ENCODE assay signal across 8 cellular contexts in the genomic region with DNA sequence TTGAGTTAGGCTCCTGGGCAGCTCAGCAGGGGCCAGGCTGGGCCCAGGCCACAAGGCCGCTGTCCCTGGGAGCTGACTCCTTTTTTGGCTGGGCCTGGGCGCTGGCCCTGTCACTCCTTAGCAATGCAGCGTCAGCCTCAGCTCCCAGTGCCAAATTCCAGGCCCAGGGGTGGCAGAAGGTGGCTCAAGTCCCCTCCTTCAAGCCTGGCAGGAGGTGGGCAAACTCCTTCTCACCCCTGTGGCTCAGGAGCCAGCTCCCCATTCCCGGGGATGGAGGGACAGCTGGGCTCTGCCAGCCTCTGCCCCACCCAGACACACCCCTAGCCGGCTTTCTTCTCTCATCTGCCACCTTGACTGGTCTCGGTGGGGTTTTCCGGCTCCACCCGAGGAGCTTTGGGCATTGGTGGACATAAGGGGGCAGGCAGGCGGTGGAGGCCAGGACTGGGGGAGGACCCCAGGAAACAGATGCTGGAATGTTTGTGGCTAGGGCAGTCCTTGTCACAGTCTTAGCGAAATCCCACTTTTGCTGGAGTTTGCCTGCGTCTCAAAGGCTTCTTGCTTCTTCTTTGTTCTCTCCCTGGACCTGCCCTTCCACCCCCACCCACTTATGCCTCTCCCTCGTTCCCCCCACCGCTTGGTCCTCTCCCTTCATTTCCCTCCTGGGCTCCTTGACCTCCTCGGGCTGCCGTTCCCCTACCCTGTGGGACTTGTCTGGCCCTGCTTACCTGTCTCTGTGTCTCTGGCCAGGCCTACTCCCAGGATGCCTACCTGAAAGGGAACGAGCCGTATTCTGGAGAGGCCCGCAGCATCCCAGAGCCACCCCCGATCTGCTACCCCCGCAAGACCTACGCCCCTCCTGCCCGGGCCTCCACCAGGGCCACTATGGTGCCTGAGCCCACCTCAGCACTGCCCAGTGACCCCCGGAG. TPM values are rescaled to one million over a fixed set of nuclear protein-coding genes. Genes with fewer than 3 reads are reported as not detected.
A peak's percentile ranks its signal among the peaks of the same experiment; 100 is the strongest.
DNase-seq lines count a peak whose midpoint lies in the region; ATAC-seq and TF ChIP-seq lines count a peak whose summit lies in the region.

No MANE protein-coding gene starts in this region.

- peaks cover 4% of the 10 kb centered on the region for H3K27me3 Mint-ChIP-seq in activated CD4-positive, alpha-beta memory T cell treated with anti-CD3 and anti-CD28 coated beads for 36 hours

- no peak overlapping the region for H3K27ac Mint-ChIP-seq in activated CD4-positive, alpha-beta memory T cell treated with anti-CD3 and anti-CD28 coated beads for 36 hours

- CTCF ChIA-PET in activated CD4-positive, alpha-beta memory T cell treated with anti-CD3 and anti-CD28 coated beads for 36 hours (lab: Charles Lee) = no interaction called here

- POLR2A ChIA-PET in activated CD4-positive, alpha-beta memory T cell treated with anti-CD3 and anti-CD28 coated beads for 36 hours (lab: Charles Lee) = no interaction called here

- H3K4me1 Mint-ChIP-seq in activated CD4-positive, alpha-beta memory T cell treated with anti-CD3 and anti-CD28 coated beads for 36 hours (ENCODE audit: low read depth) = no peaks in the 10 kb centered on the region

- H3K36me3 ChIP-seq in sigmoid colon = peaks cover 6 to 45% (median 13%) of the 10 kb centered on the region in 4 donors

- no peaks in the 10 kb centered on the region for H3K27me3 ChIP-seq in sigmoid colon

- no peaks in the 10 kb centered on the region for H3K9me3 Mint-ChIP-seq in activated CD4-positive, alpha-beta memory T cell treated with anti-CD3 and anti-CD28 coated beads for 36 hours

- no peak for TF ChIP-seq CTCF in sigmoid colon (IDR thresholded peaks at IDR 0.05)

- H3K4me3 ChIP-seq in sigmoid colon = peak overlapping the region; percentile 50 to 58 (median 56)

- 52 to 71% methylated on average over 23 of the region's 23 CpGs for WGBS in sigmoid colon, 2 donors

- no peaks in the 10 kb centered on the region for H3K36me3 Mint-ChIP-seq in activated CD4-positive, alpha-beta memory T cell treated with anti-CD3 and anti-CD28 coated beads for 36 hours

- H3K4me3 Mint-ChIP-seq in activated CD4-positive, alpha-beta memory T cell treated with anti-CD3 and anti-CD28 coated beads for 36 hours = no peak overlapping the region

- in situ Hi-C loops in G401 (cut with HindIII; ENCODE audit: low sequenced_read_pairs) = no loop called here

- intact Hi-C loops in cardiac septum (cut with DNase I) (loop anchor here (2.0 kb wide), 1 partner anchor 15 kb away; no protein-coding TSS in a partner anchor), sigmoid colon (cut with DNase I) (loop anchor here (5.0 kb wide), 1 partner anchor 38 kb away; a partner anchor contains a TSS)
- intact Hi-C loops in activated CD4-positive, alpha-beta memory T cell treated with anti-CD3 and anti-CD28 coated beads for 36 hours (cut with micrococcal nuclease) = no loop called here

- no peaks in the 10 kb centered on the region for H3K9me3 ChIP-seq in sigmoid colon

- TF ChIP-seq POLR2A in sigmoid colon (IDR thresholded peaks at IDR 0.05) = no peak

- peaks cover 0 to 78% (median 73%) of the 10 kb centered on the region in 4 donors for H3K4me1 ChIP-seq in sigmoid colon

- TF ChIP-seq EP300 in sigmoid colon (IDR thresholded peaks at IDR 0.05) = peak in 1 of 4 donors; percentile 8

- H3K27ac ChIP-seq in sigmoid colon = peak overlapping the region; percentile 92 to 98 (median 95)

- DNase-seq in G401 (ENCODE audit: low spot score) = peak; percentile 68
- DNase-seq in amniotic stem cell (lab: John Stamatoyannopoulos, UW) = peak; percentile 68
- peak; percentile 87 for DNase-seq in cardiac septum (ENCODE audit: low spot score)
- DNase-seq in sigmoid colon = peak; percentile 92
- no peak for DNase-seq in SIG-M5 treated with dmso at 0.1 percent for 504 hours (lab: John Stamatoyannopoulos, UW; ENCODE audit: unreplicated experiment)
- no peak for DNase-seq in activated CD4-positive, alpha-beta memory T cell treated with anti-CD3 and anti-CD28 coated beads for 36 hours
- DNase-seq in Kasumi-1 (lab: John Stamatoyannopoulos, UW) = no peak

- ATAC-seq in HG02970 (IDR thresholded peaks at IDR 0.05; ENCODE audit: low FRiP score, unreplicated experiment) = no peak

RNA-seq across cellular contexts. Expression of a gene that starts 37.4 kb away (rescaled TPM):
- 2.4 and 6.4 TPM in 2 replicates for total RNA-seq in G401 (2014; rRNA removed; shearing (Covaris generic))
- total RNA-seq in cardiac septum (96.8 TPM), sigmoid colon (10 to 100 TPM; 11.2 to 42.1 (median 28.5) TPM)
- polyA plus RNA-seq in sigmoid colon = 1 to 10 TPM in 2 of 3 donors, under 1 TPM in 1; 0.69 to 9.8 (median 3.0) TPM
- total RNA-seq in activated CD4-positive, alpha-beta memory T cell treated with anti-CD3 and anti-CD28 coated beads for 36 hours = 1 to 10 TPM; 1.3 to 1.4 TPM

Comparison
In these comparisons a context has a peak if more than half of its experiments do, and no peak if none do; other contexts are left out.
1. DNase-seq: peak in G401 (single experiment), amniotic stem cell (single experiment), cardiac septum (single experiment) and sigmoid colon (single experiment); none in SIG-M5 treated with dmso at 0.1 percent for 504 hours (single experiment), activated CD4-positive, alpha-beta memory T cell treated with anti-CD3 and anti-CD28 coated beads for 36 hours (single experiment) and Kasumi-1 (0 of 2).